Comparison of ENCODE assay signal across 14 cellular contexts in the genomic region with DNA sequence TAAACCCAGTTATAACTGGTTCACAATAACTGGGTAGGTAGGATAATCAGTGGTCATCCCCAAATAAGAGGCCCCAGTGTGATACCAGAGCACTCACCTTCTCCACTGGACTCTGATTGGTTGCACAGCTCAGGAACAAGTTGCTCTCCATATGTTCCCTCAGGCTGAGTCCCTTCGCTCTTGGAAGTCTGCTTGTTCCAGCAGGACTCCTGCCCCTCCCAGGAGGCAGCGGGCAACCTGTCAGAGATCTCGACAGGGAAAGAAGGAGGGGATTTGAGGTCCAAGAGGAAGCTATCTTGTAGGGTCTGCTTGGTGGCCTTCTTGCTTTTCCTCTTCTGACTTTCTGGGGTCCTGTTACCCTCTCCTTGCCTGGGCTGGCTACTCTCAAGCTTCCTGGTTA. TPM values are rescaled to one million over a fixed set of nuclear protein-coding genes. Genes with fewer than 3 reads are reported as not detected.
DNase-seq lines count a peak whose midpoint lies in the region; ATAC-seq and TF ChIP-seq lines count a peak whose summit lies in the region.
"Had no signal": no experiment of that assay in that cellular context is flagged by ENCODE, and none has a peak within 500 bp of the region (broad histone marks: within the 10 kb centered on the region; RNA-seq: fewer than 3 reads in every experiment).

No MANE protein-coding gene starts in this region.

- no peak overlapping the region for H2AFZ ChIP-seq in mesenchymal stem cell (ENCODE audit: low read depth, low read length)

- peak overlapping the region; percentile 15 to 85 for H3K18ac ChIP-seq in mesenchymal stem cell (ENCODE audit: low read depth in 1 of 2, low read length in 2 of 2)

- 93% methylated on average over 3 of the region's 3 CpGs for WGBS in mesenchymal stem cell

- H3K27ac ChIP-seq in ascending aorta (peak overlapping the region; percentile 69 to 77), mesenchymal stem cell (ENCODE audit: low read length, poor library complexity, severe bottlenecking) (peak overlapping the region; percentile 68)

- no peaks in the 10 kb centered on the region for H3K27me3 ChIP-seq in ascending aorta
- no peaks in the 10 kb centered on the region for H3K27me3 ChIP-seq in mesenchymal stem cell (ENCODE audit: control insufficient read depth in 1 of 2, insufficient read depth in 1 of 2, low read length in 2 of 2)
- H3K27me3 ChIP-seq: BE2C had no signal

- DNase-seq in DMS 273 (lab: John Stamatoyannopoulos, UW; ENCODE audit: unreplicated experiment) (peak; percentile 48), ascending aorta (ENCODE audit: low spot score in 2 of 2) (no peak), mesenchymal stem cell (no peak), NCI-H2029 (lab: John Stamatoyannopoulos, UW) (no peak)
- DNase-seq: activated CD4-positive, alpha-beta T cell treated with anti-CD3 and anti-CD28 coated beads for 48 hours; activated T-cell treated with anti-CD3 and anti-CD28 coated beads, Interleukin-2, amount 50 U/mL, for 1 hour; BE2C; central memory CD4-positive, alpha-beta T cell; Right ventricle myocardium superior; stimulated activated CD4-positive, alpha-beta T cell treated with anti-CD3 and anti-CD28 coated beads, Interleukin-15, amount 100 ng/mL, for 24 hours had no signal

- H3K4me2 ChIP-seq in mesenchymal stem cell (ENCODE audit: low read length, poor library complexity, severe bottlenecking), result no peak overlapping the region

- ATAC-seq in GM21515 (IDR thresholded peaks at IDR 0.05; ENCODE audit: unreplicated experiment) (peak; percentile 21), HG02885 (IDR thresholded peaks at IDR 0.05; ENCODE audit: poor library complexity, unreplicated experiment) (no peak), GM21423 (IDR thresholded peaks at IDR 0.05; ENCODE audit: unreplicated experiment) (no peak), HG02623 (IDR thresholded peaks at IDR 0.05; ENCODE audit: unreplicated experiment) (no peak)

- H3K4me1 ChIP-seq in ascending aorta (peaks cover 5 to 22% of the 10 kb centered on the region in 2 donors), mesenchymal stem cell (ENCODE audit: control insufficient read depth, insufficient read depth, low read depth, low read length) (peaks cover 32% of the 10 kb centered on the region)
- H3K4me1 ChIP-seq: BE2C had no signal

- H3K23ac ChIP-seq in mesenchymal stem cell (ENCODE audit: low read length in 2 of 2), result no peak overlapping the region

- H3K9me3 ChIP-seq in ascending aorta, result peaks cover 0 to 9% of the 10 kb centered on the region in 2 donors
- no peaks in the 10 kb centered on the region for H3K9me3 ChIP-seq in mesenchymal stem cell (ENCODE audit: control insufficient read depth, low read length)
- H3K9me3 ChIP-seq: BE2C had no signal

- H3K79me1 ChIP-seq in mesenchymal stem cell (replicated peaks; ENCODE audit: low read length, poor library complexity, severe bottlenecking), result peaks cover 1% of the 10 kb centered on the region

- no peak overlapping the region for H2BK5ac ChIP-seq in mesenchymal stem cell (ENCODE audit: low read depth, low read length, poor library complexity, severe bottlenecking)

- H2AK5ac ChIP-seq in mesenchymal stem cell (ENCODE audit: low read length, severe bottlenecking), result peak overlapping the region; percentile 90

- intact Hi-C loops in ascending aorta (cut with DNase I), result loop anchor here (5.0 kb wide), 1 partner anchor 45 kb away; no protein-coding TSS in a partner anchor

- H3K4ac ChIP-seq in mesenchymal stem cell (ENCODE audit: low read depth in 1 of 2, low read length in 2 of 2), result peak overlapping the region in 1 of 2 experiments; percentile 83

- H2BK12ac ChIP-seq in mesenchymal stem cell (ENCODE audit: low read length in 2 of 2), result peak overlapping the region; percentile 76 to 99

- H4K8ac ChIP-seq in mesenchymal stem cell (ENCODE audit: low read length), result peak overlapping the region; percentile 29

- peak overlapping the region; percentile 74 for H2BK120ac ChIP-seq in mesenchymal stem cell (ENCODE audit: low read depth, low read length)

- no peak overlapping the region for H3K14ac ChIP-seq in mesenchymal stem cell (ENCODE audit: low read length in 2 of 2)

- H3K9ac ChIP-seq in mesenchymal stem cell (ENCODE audit: low read length), result peak overlapping the region; percentile 64

- TF ChIP-seq CTCF in ascending aorta (IDR thresholded peaks at IDR 0.05), result no peak

- no peak overlapping the region for H2BK15ac ChIP-seq in mesenchymal stem cell (ENCODE audit: low read depth, poor library complexity, severe bottlenecking)

- H3K4me3 ChIP-seq in ascending aorta (no peak overlapping the region), mesenchymal stem cell (ENCODE audit: insufficient read depth in 1 of 2, low read depth in 1 of 2, low read length in 2 of 2) (peak overlapping the region in 1 of 2 experiments; percentile 30)

- H3K36me3 ChIP-seq in ascending aorta (no peaks in the 10 kb centered on the region), mesenchymal stem cell (ENCODE audit: control insufficient read depth in 1 of 2, insufficient read depth in 2 of 2, low read depth in 1 of 2, low read length in 2 of 2) (no peaks in the 10 kb centered on the region)
- H3K36me3 ChIP-seq: BE2C had no signal

- H4K91ac ChIP-seq in mesenchymal stem cell (ENCODE audit: low read length), result peak overlapping the region; percentile 58

RNA-seq across cellular contexts. Expression of gene HEG1, which starts 51.6 kb away (rescaled TPM):
- total RNA-seq in ascending aorta, result 153 TPM
- polyA plus RNA-seq in mesenchymal stem cell (2013, experiment 1 of 2), result 134 TPM
- polyA plus RNA-seq in mesenchymal stem cell (2013, experiment 2 of 2), result 130 TPM
